29 cellular contexts compared by ENCODE assay signal in genomic region chr12:72293701-72294100, GRCh38. TPM values are rescaled to one million over a fixed set of nuclear protein-coding genes. Genes with fewer than 3 reads are reported as not detected.
"Had no signal": no experiment of that assay in that cellular context is flagged by ENCODE, and none has a peak within 500 bp of the region (broad histone marks: within the 10 kb centered on the region; RNA-seq: fewer than 3 reads in every experiment).

No MANE protein-coding gene starts in this region.

- H3K27ac ChIP-seq: KMS-11 had no signal

- ATAC-seq: activated CD8-positive, alpha-beta T cell treated with anti-CD3 and anti-CD28 coated beads, Interleukin-2, amount 10 ng/mL, durations not matched to agents 7 days and 5 days; activated naive CD8-positive, alpha-beta T cell treated with anti-CD3 and anti-CD28 coated beads, Interleukin-2, amount 50 U/mL, for 24 hours had no signal

- DNase-seq: activated CD4-positive, alpha-beta T cell treated with anti-CD3 and anti-CD28 coated beads, Interleukin-2, amount 10 ng/mL, durations not matched to agents 24 days and 14 days; activated CD4-positive, alpha-beta T cell treated with anti-CD3 and anti-CD28 coated beads, Interleukin-2, amount 50 U/mL, for 48 hours; activated CD8-positive, alpha-beta T cell treated with anti-CD3 and anti-CD28 coated beads, Interleukin-2, amount 10 ng/mL, durations not matched to agents 7 days and 5 days; activated naive CD4-positive, alpha-beta T cell treated with anti-CD3 and anti-CD28 coated beads, Interleukin-2, amount 10 ng/mL, durations not matched to agents 7 days and 5 days; activated naive CD8-positive, alpha-beta T cell treated with anti-CD3 and anti-CD28 coated beads, Interleukin-2, amount 50 U/mL, for 24 hours; activated T-cell treated with anti-CD3 and anti-CD28 coated beads, Interleukin-2, amount 50 U/mL, for 24 hours; anterior cingulate cortex; caudate nucleus; cerebellar nuclear complex; NCI-H1105 treated with DMSO at 0.1 percent for 48 hours; NCI-H1436; NCI-H1694; NCI-H1930; NCI-H2081 treated with DMSO at 0.1 percent for 48 hours; NCI-H226; NCI-H446 treated with DMSO at 0.1 percent for 48 hours; NCI-H524; NCI-H69; NCI-H82; NK-92 treated with Interleukin-12 subunit alpha and Interleukin-12 subunit beta, amount 100 ng/mL, for 24 hours; Right ventricle myocardium superior; SW 1271; T-helper 1 cell; T1000 had no signal

- H3K9ac ChIP-seq: KMS-11 had no signal

- H3K4me2 ChIP-seq: KMS-11 had no signal

RNA-seq across cellular contexts. Expression of gene TRHDE, which starts 21.5 kb away (rescaled TPM):
- total RNA-seq: activated CD4-positive, alpha-beta T cell treated with anti-CD3 and anti-CD28 coated beads, Interleukin-2, amount 10 ng/mL, durations not matched to agents 24 days and 14 days; activated CD8-positive, alpha-beta T cell treated with anti-CD3 and anti-CD28 coated beads, Interleukin-2, amount 10 ng/mL, durations not matched to agents 7 days and 5 days; activated T-helper 2 cell treated with anti-CD3 and anti-CD28 coated beads, Interferon-gamma antibody, Interleukin-2, Interleukin-4, amounts not matched to agents 10 μg/mL and 5 μg/mL and 100 μg/mL, durations not matched to agents 14 hours and 24 hours and 36 hours; LHCN-M2; OCI-LY7; T-helper 2 cell treated with Interferon-gamma antibody and Interleukin-4, amounts not matched to agents 100 ng/mL and 5 ng/mL, for 36 hours had no signal
